ENCODE assay signal across 8 cellular contexts in the genomic region with DNA sequence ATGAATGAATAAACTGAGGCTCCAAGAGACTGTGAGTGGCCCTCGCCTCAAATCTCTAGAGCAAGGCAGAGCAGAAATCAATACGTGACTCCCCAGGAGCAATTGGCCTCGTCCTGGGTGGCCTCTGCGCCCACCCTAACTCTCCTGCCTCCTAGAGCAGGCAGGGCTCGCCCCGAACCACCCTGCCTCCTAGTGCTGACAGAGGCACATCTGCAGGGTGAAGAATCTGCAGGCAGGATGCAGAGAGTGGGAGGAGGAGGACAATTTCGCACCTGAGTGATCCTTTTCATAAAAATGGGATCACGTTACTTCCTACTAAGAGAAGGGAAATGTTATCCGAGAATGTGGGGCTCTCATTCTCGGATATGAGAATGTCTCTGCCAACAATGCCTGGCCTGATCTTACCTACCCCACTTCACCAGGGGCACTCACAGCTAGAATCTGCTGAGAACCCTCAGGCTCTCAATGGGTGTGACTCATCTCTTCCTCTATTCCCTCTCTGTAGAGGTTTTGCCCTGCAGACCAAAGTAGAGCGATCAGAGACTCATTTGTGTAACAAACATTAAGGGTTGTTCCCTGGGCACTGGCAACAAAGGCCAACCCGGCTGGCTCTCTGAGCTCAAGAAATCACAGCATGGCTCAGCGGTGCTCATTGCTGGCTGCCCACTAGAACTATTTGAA.
DNase-seq lines count a peak whose midpoint lies in the region; ATAC-seq, FAIRE-seq and TF ChIP-seq lines count a peak whose summit lies in the region.

No MANE protein-coding gene starts in this region.

- H2AFZ ChIP-seq in neural progenitor cell (replicated peaks), result no peak overlapping the region

- peaks cover 5% of the 10 kb centered on the region for H3K9me3 Mint-ChIP-seq in neural progenitor cell

- TF ChIP-seq POLR2A in GM12891 (IDR thresholded peaks at IDR 0.05; ENCODE audit: low read depth, low read length) (no peak), NB4 (IDR thresholded peaks at IDR 0.05; ENCODE audit: extremely low read depth, insufficient read length) (no peak), breast epithelium (IDR thresholded peaks at IDR 0.05) (no peak)

- H3K4me1 Mint-ChIP-seq in neural progenitor cell, result peaks cover 45% of the 10 kb centered on the region

- peaks cover 39% of the 10 kb centered on the region for H3F3A ChIP-seq in neural progenitor cell (ENCODE audit: low read depth)

- H3K27ac ChIP-seq in breast epithelium (peak overlapping the region; percentile 78 to 79), neural progenitor cell (no peak overlapping the region)

- DNase-seq in GM12891 (ENCODE audit: insufficient read length, low spot score) (no peak), NB4 (ENCODE audit: low read depth) (peak; percentile 86), SW480 (ENCODE audit: low spot score) (peak; percentile 86), breast epithelium (ENCODE audit: low spot score in 2 of 2) (peak in 1 of 2 donors; percentile 46), neural progenitor cell (ENCODE audit: low spot score) (peak; percentile 90), SHP77 treated with DMSO at 0.1 percent for 48 hours (lab: John Stamatoyannopoulos, UW) (no peak), GDM1 (lab: John Stamatoyannopoulos, UW) (no peak)

- no peaks in the 10 kb centered on the region for H3K79me2 ChIP-seq in neural progenitor cell (ENCODE audit: low read depth)

- intact Hi-C loops in breast epithelium (cut with DNase I; ENCODE audit: low total_unique reads), result no loop called here

- H3K36me3 ChIP-seq in breast epithelium, result no peaks in the 10 kb centered on the region
- no peaks in the 10 kb centered on the region for H3K36me3 ChIP-seq in neural progenitor cell

- no peaks in the 10 kb centered on the region for H3K27me3 ChIP-seq in breast epithelium
- no peaks in the 10 kb centered on the region for H3K27me3 ChIP-seq in neural progenitor cell

- H3K27me3 Mint-ChIP-seq in neural progenitor cell (ENCODE audit: insufficient read depth, low read depth), result peaks cover 6% of the 10 kb centered on the region

- peaks cover 0 to 7% of the 10 kb centered on the region in 2 donors for H3K4me1 ChIP-seq in breast epithelium
- H3K4me1 ChIP-seq in neural progenitor cell, result peaks cover 34% of the 10 kb centered on the region

- no peak overlapping the region for H3K4me3 Mint-ChIP-seq in neural progenitor cell

- peak overlapping the region; percentile 68 for H3K4me2 ChIP-seq in neural progenitor cell

- peak; percentile 98 for FAIRE-seq in GM12891 (lab: Jason Lieb, UNC)

- H3K9ac ChIP-seq in neural progenitor cell, result no peak overlapping the region

- peaks cover 7% of the 10 kb centered on the region for H4K20me1 ChIP-seq in neural progenitor cell (ENCODE audit: low read depth)

- H3K27ac Mint-ChIP-seq in neural progenitor cell, result peak overlapping the region; percentile 62

- H3K9me3 ChIP-seq in breast epithelium, result no peaks in the 10 kb centered on the region
- no peaks in the 10 kb centered on the region for H3K9me3 ChIP-seq in neural progenitor cell (ENCODE audit: low read depth)

- TF ChIP-seq CTCF in NB4 (IDR thresholded peaks at IDR 0.05; ENCODE audit: low read depth, low read length) (peak; percentile 13), breast epithelium (IDR thresholded peaks at IDR 0.05) (no peak), neural progenitor cell (IDR thresholded peaks at IDR 0.05) (peak; percentile 56)

- H3K4me3 ChIP-seq in NB4 (ENCODE audit: low read depth, low read length) (no peak overlapping the region), breast epithelium (no peak overlapping the region), neural progenitor cell (peak overlapping the region; percentile 11)

- peak; percentile 46 for ATAC-seq in HG02642 (IDR thresholded peaks at IDR 0.05; ENCODE audit: poor library complexity, unreplicated experiment)

- H3K36me3 Mint-ChIP-seq in neural progenitor cell, result no peaks in the 10 kb centered on the region

TF ChIP-seq in GM12891, 5 proteins besides CTCF, POLR2A, EP300 and RAD21:
- TF ChIP-seq SPI1 (IDR thresholded peaks at IDR 0.05; ENCODE audit: low read depth, low read length) (peak; percentile 51), PAX5 (IDR thresholded peaks at IDR 0.05; ENCODE audit: insufficient read depth, low read length, severe bottlenecking) (no peak)

Comparison
In these comparisons a context has a peak if more than half of its experiments do, and no peak if none do; other contexts are left out.
1. DNase-seq: peak in NB4 (single experiment), SW480 (single experiment) and neural progenitor cell (single experiment); none in GM12891 (single experiment), SHP77 treated with DMSO at 0.1 percent for 48 hours (single experiment) and GDM1 (single experiment).
2. CTCF ChIP-seq: peak in NB4 (single experiment) and neural progenitor cell (single experiment); none in breast epithelium (0 of 3).